8 cellular contexts compared by ENCODE assay signal in the genomic region with DNA sequence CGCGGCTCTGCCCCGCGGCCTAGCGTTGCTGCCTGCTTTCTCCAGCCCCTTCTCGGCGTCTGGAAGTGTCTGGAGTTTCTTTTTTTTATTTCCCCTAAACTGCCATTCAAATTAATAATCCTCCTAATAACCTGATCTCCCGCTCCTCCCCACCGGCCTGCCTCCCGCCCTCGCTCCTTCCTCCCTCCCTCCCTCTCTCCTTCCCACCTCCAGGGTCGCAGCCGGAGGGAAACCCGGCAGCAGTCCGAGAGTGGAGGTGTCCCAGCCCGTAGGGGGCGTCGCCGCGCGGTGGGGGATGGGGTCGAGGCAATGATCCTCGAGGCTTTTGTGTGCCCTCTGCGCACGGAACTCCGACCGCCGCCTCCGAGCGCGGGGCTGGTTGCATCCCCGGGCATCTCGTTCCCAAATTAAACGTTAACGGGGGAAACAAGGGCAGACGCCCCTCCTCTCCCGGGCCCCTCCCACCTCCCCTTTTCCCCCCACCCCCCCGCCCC. TPM values are rescaled to one million over a fixed set of nuclear protein-coding genes. Genes with fewer than 3 reads are reported as not detected.
DNase-seq lines count a peak whose midpoint lies in the region; ATAC-seq and TF ChIP-seq lines count a peak whose summit lies in the region.

No MANE protein-coding gene starts in this region.

- peak overlapping the region; percentile 99 for H3K4me2 ChIP-seq in parathyroid adenoma (ENCODE audit: low read length)

- peak overlapping the region; percentile 61 for H3K4me3 ChIP-seq in RWPE2 (ENCODE audit: severe bottlenecking)
- peak overlapping the region; percentile 99 for H3K4me3 ChIP-seq in parathyroid adenoma (ENCODE audit: low read depth, low read length)

- H3K36me3 ChIP-seq in RWPE2 (ENCODE audit: low read depth) (peaks cover 16% of the 10 kb centered on the region), parathyroid adenoma (ENCODE audit: control insufficient read depth, insufficient read depth, low read length) (peaks cover 5% of the 10 kb centered on the region)

- intact Hi-C loops in Right ventricle myocardium superior (cut with DNase I) = loop anchor here (2.0 to 10.0 kb wide), 4 partner anchors 105 to 326 kb away; partner anchors contain the start of gene CRADD

- H3K9ac ChIP-seq in parathyroid adenoma = peak overlapping the region; percentile 95

- H3K27ac ChIP-seq in RWPE2 (ENCODE audit: poor library complexity, severe bottlenecking) = peak overlapping the region; percentile 84
- H3K27ac ChIP-seq in parathyroid adenoma = peak overlapping the region; percentile 99

- ATAC-seq in HG03571 (IDR thresholded peaks at IDR 0.05; ENCODE audit: unreplicated experiment) = peak; percentile 21
- peak; percentile 30 for ATAC-seq in RWPE2 (ENCODE audit: low read depth)
- peak; percentile 37 for ATAC-seq in Right ventricle myocardium superior (ENCODE audit: poor library complexity)

- peak; percentile 29 for TF ChIP-seq CTCF in RWPE2 (IDR thresholded peaks at IDR 0.05; ENCODE audit: poor library complexity, severe bottlenecking)
- TF ChIP-seq CTCF in parathyroid adenoma (IDR thresholded peaks at IDR 0.05) = peak; percentile 58

- H3K79me2 ChIP-seq in parathyroid adenoma = peaks cover 57% of the 10 kb centered on the region

- H2AFZ ChIP-seq in parathyroid adenoma = peak overlapping the region; percentile 54

- no peaks in the 10 kb centered on the region for H3K9me3 ChIP-seq in RWPE2 (ENCODE audit: severe bottlenecking)
- no peaks in the 10 kb centered on the region for H3K9me3 ChIP-seq in parathyroid adenoma (ENCODE audit: control insufficient read depth, low read length)

- H3K27me3 ChIP-seq in RWPE2 (ENCODE audit: insufficient read depth, poor library complexity, severe bottlenecking) = no peaks in the 10 kb centered on the region
- H3K27me3 ChIP-seq in parathyroid adenoma (ENCODE audit: control insufficient read depth, insufficient read depth, low read length) = no peaks in the 10 kb centered on the region

- no peaks in the 10 kb centered on the region for H3K4me1 ChIP-seq in RWPE2 (ENCODE audit: insufficient read depth, poor library complexity, severe bottlenecking)
- H3K4me1 ChIP-seq in parathyroid adenoma = peaks cover 3% of the 10 kb centered on the region

- peak; percentile 37 to 53 for DNase-seq in NCI-H2081 (lab: John Stamatoyannopoulos, UW)
- no peak for DNase-seq in NCI-H2081 treated with DMSO at 0.1 percent for 48 hours (lab: John Stamatoyannopoulos, UW)
- peak; percentile 68 for DNase-seq in RWPE2 (ENCODE audit: low spot score)
- peak; percentile 78 for DNase-seq in activated naive CD4-positive, alpha-beta T cell treated with anti-CD3 and anti-CD28 coated beads, Interleukin-2, amount 50 U/mL, for 16 hours
- DNase-seq in Right ventricle myocardium superior = peak; percentile 82
- DNase-seq in cerebellar nuclear complex (lab: John Stamatoyannopoulos, UW) = no peak

RNA-seq across cellular contexts. Expression of gene SOCS2, which starts 1.1 kb away (rescaled TPM):
- total RNA-seq in Right ventricle myocardium superior = 6.0 TPM

Comparison
In these comparisons a context has a peak if more than half of its experiments do, and no peak if none do; other contexts are left out.
1. DNase-seq: peak in NCI-H2081 (2 of 2), RWPE2 (single experiment), activated naive CD4-positive, alpha-beta T cell treated with anti-CD3 and anti-CD28 coated beads, Interleukin-2, amount 50 U/mL, for 16 hours (single experiment) and Right ventricle myocardium superior (single experiment); none in NCI-H2081 treated with DMSO at 0.1 percent for 48 hours (single experiment) and cerebellar nuclear complex (0 of 2).
2. Peak in every context shown above with its lines, with median percentiles within 50 percentile points of each other: ATAC-seq.